ENCODE assay signal across 8 cellular contexts in the genomic region with DNA sequence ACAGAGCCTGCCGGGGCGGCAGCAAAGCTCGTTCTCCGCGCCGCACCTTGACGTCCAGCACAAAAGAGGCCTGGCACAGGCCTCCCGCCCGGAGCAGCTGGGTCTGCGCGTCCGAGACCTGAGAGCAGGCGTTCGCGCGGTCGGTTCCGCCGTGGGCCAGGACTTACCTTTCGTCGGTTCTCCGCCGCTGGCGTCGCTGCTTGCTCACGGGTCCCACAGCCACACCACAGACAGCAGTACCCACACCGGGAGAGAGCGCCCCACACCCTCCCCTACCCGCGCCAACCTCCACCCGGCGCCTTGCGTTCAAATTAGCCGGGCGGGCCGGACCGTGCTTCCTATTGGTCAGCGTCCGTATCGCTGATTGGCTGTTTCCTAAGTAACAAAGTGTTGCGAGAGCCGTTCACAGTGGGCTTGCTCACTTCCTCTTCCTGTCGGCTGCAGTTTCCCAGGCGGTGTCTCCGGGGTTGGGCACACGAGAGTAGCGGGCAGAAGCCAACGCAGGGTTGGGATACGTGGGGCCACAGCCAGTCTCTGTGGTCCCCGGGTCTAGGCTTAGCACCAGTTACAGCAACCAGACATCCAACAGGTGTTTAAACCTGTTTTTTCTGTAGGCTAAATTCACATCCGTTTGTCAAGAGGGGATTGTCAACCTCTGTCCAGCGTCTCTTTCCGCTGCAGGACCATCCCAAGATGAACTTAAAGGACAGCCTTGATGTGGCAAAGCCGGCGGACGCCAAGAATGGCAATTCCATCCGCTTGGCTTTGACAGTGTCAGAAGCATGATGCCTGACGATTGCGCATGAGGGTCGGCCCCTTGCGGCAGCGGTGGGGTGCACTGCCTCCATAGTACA. TPM values are rescaled to one million over a fixed set of nuclear protein-coding genes. Genes with fewer than 3 reads are reported as not detected.
DNase-seq lines count a peak whose midpoint lies in the region; ATAC-seq and TF ChIP-seq lines count a peak whose summit lies in the region.

A gene (minus strand): TSS at position 313 of the 854 bp plus-strand sequence. CDS start 11,429 bp downstream, outside the sequence.

- POLR2A ChIA-PET in naive thymus-derived CD8-positive, alpha-beta T cell (lab: Charles Lee): no interaction called here

- peak; percentile 99 for ATAC-seq in naive thymus-derived CD8-positive, alpha-beta T cell
- peak; percentile 98 for ATAC-seq in stimulated activated naive B cell treated with anti-CD40 and anti-IgM and Interleukin-4, amounts not matched to agents 10 μg/mL and 1 μg/mL and 100 μg/mL, for 72 hours (replicated peaks)

- H3K4me1 ChIP-seq in GM23248 (ENCODE audit: insufficient read depth): no peaks in the 10 kb centered on the region
- H3K4me1 ChIP-seq in fibroblast of lung (ENCODE audit: control insufficient read depth, extremely low read depth, insufficient read depth, low read length): peaks cover 4% of the 10 kb centered on the region

- no peaks in the 10 kb centered on the region for H4K20me1 ChIP-seq in GM23248 (ENCODE audit: insufficient read depth)
- H4K20me1 ChIP-seq in fibroblast of lung (ENCODE audit: control insufficient read depth, extremely low read depth, insufficient read depth, low read length): no peaks in the 10 kb centered on the region

- no peaks in the 10 kb centered on the region for H3K9me3 Mint-ChIP-seq in activated T-helper 1 cell treated with anti-CD3 and anti-CD28 coated beads, Interleukin-12 subunit alpha, Interleukin-12 subunit beta, Interleukin-2, Interleukin-4 antibody, amounts not matched to agents 30 ng/mL and 10 ng/mL and 1 ng/mL, durations not matched to agents 14 hours and 24 hours and 36 hours
- no peaks in the 10 kb centered on the region for H3K9me3 Mint-ChIP-seq in naive thymus-derived CD8-positive, alpha-beta T cell
- H3K9me3 Mint-ChIP-seq in stimulated activated naive B cell treated with anti-CD40 and anti-IgM and Interleukin-4, amounts not matched to agents 10 μg/mL and 1 μg/mL and 100 μg/mL, for 72 hours: no peaks in the 10 kb centered on the region

- peak within 1 kb of the TSS; percentile 92 for H3K27ac Mint-ChIP-seq in activated T-helper 1 cell treated with anti-CD3 and anti-CD28 coated beads, Interleukin-12 subunit alpha, Interleukin-12 subunit beta, Interleukin-2, Interleukin-4 antibody, amounts not matched to agents 30 ng/mL and 10 ng/mL and 1 ng/mL, durations not matched to agents 14 hours and 24 hours and 36 hours
- peak within 1 kb of the TSS; percentile 82 to 99 (median 96) for H3K27ac Mint-ChIP-seq in naive thymus-derived CD8-positive, alpha-beta T cell
- peak within 1 kb of the TSS; percentile 86 for H3K27ac Mint-ChIP-seq in stimulated activated naive B cell treated with anti-CD40 and anti-IgM and Interleukin-4, amounts not matched to agents 10 μg/mL and 1 μg/mL and 100 μg/mL, for 72 hours

- DNase-seq in EH (ENCODE audit: low read depth) (peak; percentile 96), GM23248 (peak; percentile 98), LNCaP clone FGC (ENCODE audit: low read depth) (peak; percentile 92), RPMI8226 (peak; percentile 97), fibroblast of lung (ENCODE audit: low read depth in 2 of 2) (peak; percentile 93 to 95)
- DNase-seq in activated T-helper 1 cell treated with anti-CD3 and anti-CD28 coated beads, Interleukin-12 subunit alpha, Interleukin-12 subunit beta, Interleukin-2, Interleukin-4 antibody, amounts not matched to agents 30 ng/mL and 10 ng/mL and 1 ng/mL, durations not matched to agents 14 hours and 24 hours and 36 hours (ENCODE audit: low spot score): peak; percentile 90
- peak; percentile 68 to 93 (median 84) for DNase-seq in naive thymus-derived CD8-positive, alpha-beta T cell
- DNase-seq in stimulated activated naive B cell treated with anti-CD40 and anti-IgM and Interleukin-4, amounts not matched to agents 10 μg/mL and 1 μg/mL and 100 μg/mL, for 72 hours: peak; percentile 85

- no peak for TF ChIP-seq CTCF in LNCaP clone FGC (IDR thresholded peaks at IDR 0.05; ENCODE audit: control insufficient read depth, extremely low read depth, insufficient read depth)
- TF ChIP-seq CTCF in fibroblast of lung (conservative IDR thresholded peaks at IDR 0.05 in 1 of 2, IDR thresholded peaks at IDR 0.05 in 1 of 2; ENCODE audit: low read depth in 1 of 2, low read length in 2 of 2): peak in 1 of 2 donors; percentile 3

- peaks cover 6% of the 10 kb centered on the region for H3K36me3 Mint-ChIP-seq in activated T-helper 1 cell treated with anti-CD3 and anti-CD28 coated beads, Interleukin-12 subunit alpha, Interleukin-12 subunit beta, Interleukin-2, Interleukin-4 antibody, amounts not matched to agents 30 ng/mL and 10 ng/mL and 1 ng/mL, durations not matched to agents 14 hours and 24 hours and 36 hours (ENCODE audit: low read depth)
- H3K36me3 Mint-ChIP-seq in naive thymus-derived CD8-positive, alpha-beta T cell: no peaks in the 10 kb centered on the region
- H3K36me3 Mint-ChIP-seq in stimulated activated naive B cell treated with anti-CD40 and anti-IgM and Interleukin-4, amounts not matched to agents 10 μg/mL and 1 μg/mL and 100 μg/mL, for 72 hours: no peaks in the 10 kb centered on the region

- H3K36me3 ChIP-seq in GM23248 (ENCODE audit: low read depth) (no peaks in the 10 kb centered on the region), fibroblast of lung (ENCODE audit: control insufficient read depth, insufficient read depth, low read length) (no peaks in the 10 kb centered on the region)

- in situ Hi-C loops in GM23248 (cut with MboI): no loop called here

- no peaks in the 10 kb centered on the region for H3K9me3 ChIP-seq in GM23248 (ENCODE audit: low read depth)
- no peaks in the 10 kb centered on the region for H3K9me3 ChIP-seq in fibroblast of lung (ENCODE audit: control insufficient read depth, insufficient read depth, low read depth, low read length)

- peak within 1 kb of the TSS; percentile 89 for H3K4me2 ChIP-seq in GM23248 (ENCODE audit: unreplicated experiment)
- peak within 1 kb of the TSS; percentile 96 for H3K4me2 ChIP-seq in fibroblast of lung (ENCODE audit: extremely low read depth, insufficient read depth, low read length)

- peaks cover 2% of the 10 kb centered on the region for H3K27me3 Mint-ChIP-seq in activated T-helper 1 cell treated with anti-CD3 and anti-CD28 coated beads, Interleukin-12 subunit alpha, Interleukin-12 subunit beta, Interleukin-2, Interleukin-4 antibody, amounts not matched to agents 30 ng/mL and 10 ng/mL and 1 ng/mL, durations not matched to agents 14 hours and 24 hours and 36 hours (ENCODE audit: insufficient read depth)
- H3K27me3 Mint-ChIP-seq in naive thymus-derived CD8-positive, alpha-beta T cell: peaks cover 0 to 7% (median 0%) of the 10 kb centered on the region in 5 donors
- H3K27me3 Mint-ChIP-seq in stimulated activated naive B cell treated with anti-CD40 and anti-IgM and Interleukin-4, amounts not matched to agents 10 μg/mL and 1 μg/mL and 100 μg/mL, for 72 hours: peaks cover 6 to 7% of the 10 kb centered on the region in 2 donors

- H3K9ac ChIP-seq in GM23248 (peak within 1 kb of the TSS; percentile 76), fibroblast of lung (ENCODE audit: insufficient read depth, low read length) (peak within 1 kb of the TSS; percentile 66)

- H3K79me2 ChIP-seq in GM23248 (ENCODE audit: insufficient read depth): peaks cover 48% of the 10 kb centered on the region
- peaks cover 47% of the 10 kb centered on the region for H3K79me2 ChIP-seq in fibroblast of lung (ENCODE audit: control insufficient read depth, insufficient read depth, low read length)

- intact Hi-C loops in activated T-helper 1 cell treated with anti-CD3 and anti-CD28 coated beads, Interleukin-12 subunit alpha, Interleukin-12 subunit beta, Interleukin-2, Interleukin-4 antibody, amounts not matched to agents 30 ng/mL and 10 ng/mL and 1 ng/mL, durations not matched to agents 14 hours and 24 hours and 36 hours (cut with micrococcal nuclease): loop anchor here (1.0 to 10.0 kb wide), 10 partner anchors 21 to 760 kb away; a partner anchor contains a TSS

- peaks cover 37% of the 10 kb centered on the region for H3K4me1 Mint-ChIP-seq in activated T-helper 1 cell treated with anti-CD3 and anti-CD28 coated beads, Interleukin-12 subunit alpha, Interleukin-12 subunit beta, Interleukin-2, Interleukin-4 antibody, amounts not matched to agents 30 ng/mL and 10 ng/mL and 1 ng/mL, durations not matched to agents 14 hours and 24 hours and 36 hours (ENCODE audit: low read depth)
- H3K4me1 Mint-ChIP-seq in naive thymus-derived CD8-positive, alpha-beta T cell: peaks cover 0 to 14% (median 7%) of the 10 kb centered on the region in 4 donors
- peaks cover 0 to 2% of the 10 kb centered on the region in 2 donors for H3K4me1 Mint-ChIP-seq in stimulated activated naive B cell treated with anti-CD40 and anti-IgM and Interleukin-4, amounts not matched to agents 10 μg/mL and 1 μg/mL and 100 μg/mL, for 72 hours

- no peaks in the 10 kb centered on the region for H3K9me2 ChIP-seq in GM23248 (ENCODE audit: insufficient read depth)

- H3K27ac ChIP-seq in GM23248 (peak within 1 kb of the TSS; percentile 52), fibroblast of lung (ENCODE audit: insufficient read depth, low read length) (peak within 1 kb of the TSS; percentile 84)

- peak within 1 kb of the TSS; percentile 84 for H3K4me3 ChIP-seq in GM23248
- H3K4me3 ChIP-seq in LNCaP clone FGC (ENCODE audit: low read depth, low read length): peak within 1 kb of the TSS; percentile 98
- H3K4me3 ChIP-seq in fibroblast of lung (replicated peaks in 1 of 4; ENCODE audit: control extremely low read depth in 1 of 4, insufficient read depth in 1 of 4, low read depth in 3 of 4, low read length in 4 of 4): peak within 1 kb of the TSS; percentile 58 to 83 (median 72)

- H3F3A ChIP-seq in GM23248 (ENCODE audit: insufficient read depth): no peaks in the 10 kb centered on the region

- peak within 1 kb of the TSS; percentile 95 for H3K4me3 Mint-ChIP-seq in activated T-helper 1 cell treated with anti-CD3 and anti-CD28 coated beads, Interleukin-12 subunit alpha, Interleukin-12 subunit beta, Interleukin-2, Interleukin-4 antibody, amounts not matched to agents 30 ng/mL and 10 ng/mL and 1 ng/mL, durations not matched to agents 14 hours and 24 hours and 36 hours
- peak within 1 kb of the TSS; percentile 84 to 99 (median 96) for H3K4me3 Mint-ChIP-seq in naive thymus-derived CD8-positive, alpha-beta T cell
- H3K4me3 Mint-ChIP-seq in stimulated activated naive B cell treated with anti-CD40 and anti-IgM and Interleukin-4, amounts not matched to agents 10 μg/mL and 1 μg/mL and 100 μg/mL, for 72 hours: peak within 1 kb of the TSS; percentile 87 to 91

- H3K27me3 ChIP-seq in GM23248 (replicated peaks; ENCODE audit: insufficient read depth) (no peaks in the 10 kb centered on the region), fibroblast of lung (ENCODE audit: control insufficient read depth, insufficient read depth, low read length) (no peaks in the 10 kb centered on the region)

- WGBS in GM23248 (ENCODE audit: low coverage in 1 of 2, low lambda C conversion rate in 2 of 2, missing lambda C conversion rate in 2 of 2), 2 experiments: 2 to 3% methylated on average over 52 of the region's 62 CpGs

- H2AFZ ChIP-seq in GM23248 (peak within 1 kb of the TSS; percentile 93), fibroblast of lung (ENCODE audit: low read length) (peak within 1 kb of the TSS; percentile 95)

RNA-seq across cellular contexts. Expression of the gene that starts here (rescaled TPM):
- total RNA-seq in GM23248 (2014; rRNA removed; shearing (Covaris generic)): 1.4 and 2.1 TPM in 2 replicates
- polyA plus RNA-seq in GM23248 (2016; fragmentation: Nextera tagmentation; extraction: Ambion mirVana) (4.5 and 4.6 TPM in 2 replicates), fibroblast of lung (2.5 and 13.5 TPM in 2 replicates)
- total RNA-seq in activated T-helper 1 cell treated with anti-CD3 and anti-CD28 coated beads, Interleukin-12 subunit alpha, Interleukin-12 subunit beta, Interleukin-2, Interleukin-4 antibody, amounts not matched to agents 30 ng/mL and 10 ng/mL and 1 ng/mL, durations not matched to agents 14 hours and 24 hours and 36 hours: 41.4 and 42.8 TPM in 2 replicates
- total RNA-seq in fibroblast of lung: under 0.01 and 0.99 TPM in 2 replicates
- 2.5 and 10.3 TPM in 2 replicates for polyA plus RNA-seq in fibroblast of lung (2012)
- polyA minus RNA-seq in fibroblast of lung (ENCODE audit: low replicate concordance): 7.5 and 44.3 TPM in 2 replicates
- total RNA-seq in naive thymus-derived CD8-positive, alpha-beta T cell: not detected
- not detected for polyA plus RNA-seq in naive thymus-derived CD8-positive, alpha-beta T cell

Comparison
In these comparisons a context has a peak if more than half of its experiments do, and no peak if none do; other contexts are left out.
1. Peak in every context shown above with its lines: DNase-seq, ATAC-seq, H3K4me3 ChIP-seq and H3K27ac ChIP-seq.
2. RNA of the gene that starts here (total RNA-seq): 41.4 to 42.8 TPM in activated T-helper 1 cell treated with anti-CD3 and anti-CD28 coated beads, Interleukin-12 subunit alpha, Interleukin-12 subunit beta, Interleukin-2, Interleukin-4 antibody, amounts not matched to agents 30 ng/mL and 10 ng/mL and 1 ng/mL, durations not matched to agents 14 hours and 24 hours and 36 hours; 1.4 to 2.1 TPM in GM23248, under 0.01 to 0.99 TPM in fibroblast of lung and not detected in naive thymus-derived CD8-positive, alpha-beta T cell; every median in the first group is over 10 times any median in the second.
3. Peak in DNase-seq and ATAC-seq in naive thymus-derived CD8-positive, alpha-beta T cell; RNA of the gene not detected or under 1 TPM.